In genomic region chrX:71107762-71108360, GRCh38 we compare ENCODE assay signal across 14 cellular contexts. TPM values are rescaled to one million over a fixed set of nuclear protein-coding genes. Genes with fewer than 3 reads are reported as not detected.
A peak's percentile ranks its signal among the peaks of the same experiment; 100 is the strongest.
DNase-seq lines count a peak whose midpoint lies in the region; ATAC-seq lines count a peak whose summit lies in the region.
"Had no signal": no experiment of that assay in that cellular context is flagged by ENCODE, and none has a peak within 500 bp of the region (broad histone marks: within the 10 kb centered on the region; RNA-seq: fewer than 3 reads in every experiment).

No MANE protein-coding gene starts in this region.

- H3K4me1 Mint-ChIP-seq in activated CD4-positive, alpha-beta memory T cell treated with anti-CD3 and anti-CD28 coated beads, Interleukin-2, amount 10 ng/mL, durations not matched to agents 7 days and 5 days, result peaks cover 62% of the 10 kb centered on the region

- H3K9ac ChIP-seq in BLaER1, result peak overlapping the region; percentile 76
- H3K9ac ChIP-seq in mesendoderm (ENCODE audit: low read length), result no peak overlapping the region

- peak overlapping the region; percentile 98 for H3K4me3 Mint-ChIP-seq in activated CD4-positive, alpha-beta memory T cell treated with anti-CD3 and anti-CD28 coated beads, Interleukin-2, amount 10 ng/mL, durations not matched to agents 7 days and 5 days

- H3K9me3 Mint-ChIP-seq in activated CD4-positive, alpha-beta memory T cell treated with anti-CD3 and anti-CD28 coated beads, Interleukin-2, amount 10 ng/mL, durations not matched to agents 7 days and 5 days, result no peaks in the 10 kb centered on the region

- ATAC-seq in right cardiac atrium, result no peak

- no peak overlapping the region for H4K8ac ChIP-seq in mesendoderm (ENCODE audit: low read depth, low read length)

- H3K79me2 ChIP-seq in mesendoderm (ENCODE audit: control insufficient read depth, insufficient read depth, low read length), result no peaks in the 10 kb centered on the region

- peaks cover 84% of the 10 kb centered on the region for H3K27me3 ChIP-seq in BLaER1
- no peaks in the 10 kb centered on the region for H3K27me3 ChIP-seq in mesendoderm (ENCODE audit: insufficient read depth, low read length, poor library complexity)
- H3K27me3 ChIP-seq in right cardiac atrium (ENCODE audit: control insufficient read depth, insufficient read depth), result no peaks in the 10 kb centered on the region
- H3K27me3 ChIP-seq: ascending aorta had no signal

- no peak overlapping the region for H3K23ac ChIP-seq in mesendoderm (ENCODE audit: low read length)

- no peaks in the 10 kb centered on the region for H3K79me1 ChIP-seq in mesendoderm (ENCODE audit: low read length)

- H3K4me3 ChIP-seq in BLaER1, result peak overlapping the region; percentile 67
- H3K4me3 ChIP-seq in mesendoderm (ENCODE audit: low read length), result no peak overlapping the region
- H3K4me3 ChIP-seq in right cardiac atrium (ENCODE audit: low read length), result no peak overlapping the region
- H3K4me3 ChIP-seq: ascending aorta had no signal

- no peak overlapping the region for H3K56ac ChIP-seq in mesendoderm (ENCODE audit: low read length)

- no peak overlapping the region for H2BK120ac ChIP-seq in mesendoderm (ENCODE audit: low read depth, low read length)

- CTCF ChIA-PET in activated CD4-positive, alpha-beta memory T cell treated with anti-CD3 and anti-CD28 coated beads, Interleukin-2, amount 10 ng/mL, durations not matched to agents 7 days and 5 days (lab: Charles Lee), result interaction anchor here (0.9 to 1.2 kb wide), 4 partner anchors 9 to 22 kb away, joined by 3 to 5 read pairs (median 4); partner anchors contain the start of gene MED12

- peak overlapping the region; percentile 86 for H3K4me2 ChIP-seq in BLaER1
- no peak overlapping the region for H3K4me2 ChIP-seq in mesendoderm (ENCODE audit: low read length)

- H3K18ac ChIP-seq in mesendoderm (ENCODE audit: low read length), result no peak overlapping the region

- no peak overlapping the region for H3K4ac ChIP-seq in mesendoderm (ENCODE audit: low read depth, low read length)

- H2AK5ac ChIP-seq in mesendoderm (ENCODE audit: low read length), result no peak overlapping the region

- no peaks in the 10 kb centered on the region; the same call in 1 of the 2 replicates for H3K36me3 ChIP-seq in BLaER1
- no peaks in the 10 kb centered on the region for H3K36me3 ChIP-seq in mesendoderm (ENCODE audit: control insufficient read depth, insufficient read depth, low read length)
- H3K36me3 ChIP-seq: ascending aorta had no signal

- H3K27ac ChIP-seq in BLaER1 (peak overlapping the region; percentile 78), mesendoderm (ENCODE audit: low read depth, low read length) (no peak overlapping the region), right cardiac atrium (ENCODE audit: low read length) (no peak overlapping the region)
- H3K27ac ChIP-seq: ascending aorta had no signal

- no peak overlapping the region for H2BK5ac ChIP-seq in mesendoderm (ENCODE audit: low read length)

- H4K20me1 ChIP-seq in BLaER1, result no peaks in the 10 kb centered on the region

- peaks cover 68% of the 10 kb centered on the region for H3K36me3 Mint-ChIP-seq in activated CD4-positive, alpha-beta memory T cell treated with anti-CD3 and anti-CD28 coated beads, Interleukin-2, amount 10 ng/mL, durations not matched to agents 7 days and 5 days (ENCODE audit: low read depth)

- H3K27ac Mint-ChIP-seq in activated CD4-positive, alpha-beta memory T cell treated with anti-CD3 and anti-CD28 coated beads, Interleukin-2, amount 10 ng/mL, durations not matched to agents 7 days and 5 days, result peak overlapping the region; percentile 99

- H3K9me3 ChIP-seq in BLaER1, result no peaks in the 10 kb centered on the region
- no peaks in the 10 kb centered on the region for H3K9me3 ChIP-seq in right cardiac atrium (ENCODE audit: control insufficient read depth, low read length)
- H3K9me3 ChIP-seq: ascending aorta had no signal

- intact Hi-C loops in right cardiac atrium (cut with DNase I), result no loop called here

- H3K4me1 ChIP-seq in BLaER1 (peaks cover 90% of the 10 kb centered on the region), mesendoderm (ENCODE audit: control insufficient read depth, low read depth, low read length) (peaks cover 5% of the 10 kb centered on the region), right cardiac atrium (ENCODE audit: control insufficient read depth, insufficient read depth, low read length) (no peaks in the 10 kb centered on the region)
- H3K4me1 ChIP-seq: ascending aorta had no signal

- POLR2A ChIA-PET in activated CD4-positive, alpha-beta memory T cell treated with anti-CD3 and anti-CD28 coated beads, Interleukin-2, amount 10 ng/mL, durations not matched to agents 7 days and 5 days (lab: Charles Lee), result interaction anchor here (1.0 to 3.6 kb wide), 6 partner anchors 9 to 74 kb away, joined by 3 to 25 read pairs (median 4); partner anchors contain the start of genes FOXO4, MED12 and SNX12

- H3K27me3 Mint-ChIP-seq in activated CD4-positive, alpha-beta memory T cell treated with anti-CD3 and anti-CD28 coated beads, Interleukin-2, amount 10 ng/mL, durations not matched to agents 7 days and 5 days, result no peaks in the 10 kb centered on the region

- no peak overlapping the region for H4K5ac ChIP-seq in mesendoderm (ENCODE audit: low read length)

- H2BK15ac ChIP-seq in mesendoderm (replicated peaks; ENCODE audit: low read depth), result peak overlapping the region; percentile 45

- WGBS in mesendoderm (ENCODE audit: extremely low coverage, insufficient coverage, low lambda C conversion rate), result no CpG with 5 or more reads among the region's 9 CpGs
- WGBS in right cardiac atrium, result 38% methylated on average over 9 of the region's 9 CpGs

- DNase-seq in KG1 (lab: John Stamatoyannopoulos, UW) (peak; percentile 9), mesendoderm (no peak), midbrain (lab: John Stamatoyannopoulos, UW) (no peak), NCI-H2196 treated with DMSO at 0.1 percent for 48 hours (lab: John Stamatoyannopoulos, UW; ENCODE audit: unreplicated experiment) (no peak), right cardiac atrium (no peak), GM03348 (ENCODE audit: low spot score) (no peak)
- DNase-seq in activated CD4-positive, alpha-beta memory T cell treated with anti-CD3 and anti-CD28 coated beads, Interleukin-2, amount 10 ng/mL, durations not matched to agents 7 days and 5 days, result peak; percentile 67
- DNase-seq: NCI-H226, T1000 had no signal

RNA-seq across cellular contexts. Expression of gene CXorf65, which starts 1.3 kb away (rescaled TPM):
- total RNA-seq in activated CD4-positive, alpha-beta memory T cell treated with anti-CD3 and anti-CD28 coated beads, Interleukin-2, amount 10 ng/mL, durations not matched to agents 7 days and 5 days, result 10 to 100 TPM; 26.4 to 29.9 TPM
- 0.14 TPM for polyA plus RNA-seq in mesendoderm (2013, experiment 1 of 2)
- 0.28 TPM for polyA plus RNA-seq in mesendoderm (2013, experiment 2 of 2)
- total RNA-seq in right cardiac atrium, result under 1 TPM in 1 of 4 donors, not detected in 3; 0.71 TPM
- not detected for polyA plus RNA-seq in right cardiac atrium
- total RNA-seq: ascending aorta, fibroblast of lung, lung microvascular endothelial cell, urinary bladder had no signal
- polyA plus RNA-seq: fibroblast of lung, urinary bladder had no signal

RNA-seq across cellular contexts. Expression of gene IL2RG, which starts 3.5 kb away (rescaled TPM):
- 100 to 1,000 TPM; 633 to 637 TPM for total RNA-seq in activated CD4-positive, alpha-beta memory T cell treated with anti-CD3 and anti-CD28 coated beads, Interleukin-2, amount 10 ng/mL, durations not matched to agents 7 days and 5 days
- 0.04 TPM for polyA plus RNA-seq in mesendoderm (2013, experiment 1 of 2)
- 0.01 TPM for polyA plus RNA-seq in mesendoderm (2013, experiment 2 of 2)
- total RNA-seq in right cardiac atrium, result 1 to 10 TPM in 3 of 4 donors, under 1 TPM in 1; 0.88 to 4.1 (median 2.2) TPM
- 1.1 TPM for polyA plus RNA-seq in right cardiac atrium
- total RNA-seq: fibroblast of lung, lung microvascular endothelial cell had no signal
- polyA plus RNA-seq: fibroblast of lung had no signal

RNA-seq across cellular contexts. Expression of gene MED12, which starts 10.5 kb away (rescaled TPM):
- total RNA-seq in activated CD4-positive, alpha-beta memory T cell treated with anti-CD3 and anti-CD28 coated beads, Interleukin-2, amount 10 ng/mL, durations not matched to agents 7 days and 5 days, result 10 to 100 TPM; 56.5 to 61.3 TPM
- polyA plus RNA-seq in mesendoderm (2013, experiment 1 of 2), result 11.3 TPM
- polyA plus RNA-seq in mesendoderm (2013, experiment 2 of 2), result 10.7 TPM
- total RNA-seq in right cardiac atrium, result 10 to 100 TPM; 19.6 to 25.9 (median 24.2) TPM
- 10.2 TPM for polyA plus RNA-seq in right cardiac atrium

RNA-seq across cellular contexts. Expression of gene FOXO4, which starts 12.2 kb away (rescaled TPM):
- 10 to 100 TPM; 18.4 to 20.4 TPM for total RNA-seq in activated CD4-positive, alpha-beta memory T cell treated with anti-CD3 and anti-CD28 coated beads, Interleukin-2, amount 10 ng/mL, durations not matched to agents 7 days and 5 days
- polyA plus RNA-seq in mesendoderm (2013, experiment 1 of 2), result 23.8 TPM
- polyA plus RNA-seq in mesendoderm (2013, experiment 2 of 2), result 24.1 TPM
- 10 to 100 TPM; 32.9 to 59.2 (median 37.1) TPM for total RNA-seq in right cardiac atrium
- polyA plus RNA-seq in right cardiac atrium, result 27.8 TPM

RNA-seq across cellular contexts. Expression of gene NLGN3, which starts 36.8 kb away (rescaled TPM):
- 1 to 10 TPM in 1 of 2 experiments, under 1 TPM in 1; 0.90 to 1.2 TPM for total RNA-seq in activated CD4-positive, alpha-beta memory T cell treated with anti-CD3 and anti-CD28 coated beads, Interleukin-2, amount 10 ng/mL, durations not matched to agents 7 days and 5 days
- polyA plus RNA-seq in mesendoderm (2013, experiment 1 of 2), result 2.3 TPM
- 2.4 TPM for polyA plus RNA-seq in mesendoderm (2013, experiment 2 of 2)
- 1 to 10 TPM in 3 of 4 donors, under 1 TPM in 1; 0.75 to 1.9 (median 1.4) TPM for total RNA-seq in right cardiac atrium
- 0.88 TPM for polyA plus RNA-seq in right cardiac atrium

Comparison
In these comparisons a context has a peak if more than half of its experiments do, and no peak if none do; other contexts are left out.
1. DNase-seq: peak in KG1 (single experiment) and activated CD4-positive, alpha-beta memory T cell treated with anti-CD3 and anti-CD28 coated beads, Interleukin-2, amount 10 ng/mL, durations not matched to agents 7 days and 5 days (single experiment); none in mesendoderm (single experiment), midbrain (single experiment), NCI-H2196 treated with DMSO at 0.1 percent for 48 hours (single experiment), right cardiac atrium (0 of 3) and GM03348 (single experiment).
2. RNA of gene CXorf65, which starts 1.3 kb away (total RNA-seq): 26.4 to 29.9 TPM in activated CD4-positive, alpha-beta memory T cell treated with anti-CD3 and anti-CD28 coated beads, Interleukin-2, amount 10 ng/mL, durations not matched to agents 7 days and 5 days; 0.71 TPM in right cardiac atrium; every median in the first group is over 10 times any median in the second.
3. RNA of gene IL2RG, which starts 3.5 kb away (total RNA-seq): 633 to 637 TPM in activated CD4-positive, alpha-beta memory T cell treated with anti-CD3 and anti-CD28 coated beads, Interleukin-2, amount 10 ng/mL, durations not matched to agents 7 days and 5 days; 0.88 to 4.1 TPM in right cardiac atrium; every median in the first group is over 100 times any median in the second.